Comparison of ENCODE assay signal across 25 cellular contexts in genomic region chr17:50046667-50047066, GRCh38. TPM values are rescaled to one million over a fixed set of nuclear protein-coding genes. Genes with fewer than 3 reads are reported as not detected.
A peak's percentile ranks its signal among the peaks of the same experiment; 100 is the strongest.
DNase-seq lines count a peak whose midpoint lies in the region; ATAC-seq and TF ChIP-seq lines count a peak whose summit lies in the region.
"Had no signal": no experiment of that assay in that cellular context is flagged by ENCODE, and none has a peak within 500 bp of the region (broad histone marks: within the 10 kb centered on the region; RNA-seq: fewer than 3 reads in every experiment).

No MANE protein-coding gene starts in this region.

- TF ChIP-seq CTCF in RWPE1 (conservative IDR thresholded peaks at IDR 0.05; ENCODE audit: low read depth) = no peak

- H3K36me3 Mint-ChIP-seq in stimulated activated effector memory CD8-positive, alpha-beta T cell treated with anti-CD3 and anti-CD28 coated beads, Interleukin-12 subunit alpha, Interleukin-12 subunit beta, amount 100 ng/mL, for 72 hours = no peaks in the 10 kb centered on the region
- H3K36me3 Mint-ChIP-seq: immature natural killer cell had no signal

- DNase-seq in H4 (ENCODE audit: low spot score) (peak; percentile 5), RWPE1 (ENCODE audit: low spot score) (no peak), epithelial cell of prostate (ENCODE audit: low read depth, low spot score) (no peak), HuH-7.5 (ENCODE audit: low spot score) (no peak)
- DNase-seq in stimulated activated effector memory CD8-positive, alpha-beta T cell treated with anti-CD3 and anti-CD28 coated beads, Interleukin-12 subunit alpha, Interleukin-12 subunit beta, amount 100 ng/mL, for 72 hours (ENCODE audit: low spot score in 2 of 2) = no peak
- DNase-seq in central memory CD4-positive, alpha-beta T cell = no peak
- DNase-seq: activated CD4-positive, alpha-beta T cell treated with anti-CD3 and anti-CD28 coated beads for 36 hours; activated naive CD4-positive, alpha-beta T cell treated with anti-CD3 and anti-CD28 coated beads, Interleukin-2, amount 50 U/mL, for 16 hours; body of pancreas; DMS53; HCEC 1CT; hypothalamus; immature natural killer cell; left ventricle myocardium inferior; NCI-H1092; NCI-H187; NCI-H446 treated with DMSO at 0.1 percent for 48 hours; Right ventricle myocardium superior; sigmoid colon; stimulated activated CD4-positive, alpha-beta T cell treated with anti-CD3 and anti-CD28 coated beads, Interleukin-4, amount 100 ng/mL, for 1 hour had no signal

- POLR2A ChIA-PET in RWPE1 (lab: Yijun Ruan, JAX; ENCODE audit: low non-redundant PET) = no interaction called here

- peak overlapping the region; percentile 26 for H3K27ac Mint-ChIP-seq in stimulated activated effector memory CD8-positive, alpha-beta T cell treated with anti-CD3 and anti-CD28 coated beads, Interleukin-12 subunit alpha, Interleukin-12 subunit beta, amount 100 ng/mL, for 72 hours
- H3K27ac Mint-ChIP-seq: immature natural killer cell had no signal

- no peaks in the 10 kb centered on the region for H3K9me3 Mint-ChIP-seq in stimulated activated effector memory CD8-positive, alpha-beta T cell treated with anti-CD3 and anti-CD28 coated beads, Interleukin-12 subunit alpha, Interleukin-12 subunit beta, amount 100 ng/mL, for 72 hours
- H3K9me3 Mint-ChIP-seq: activated T-helper 17 cell treated with anti-CD3 and anti-CD28 coated beads, Interleukin-2, amount 50 U/mL, for 72 hours had no signal

- H3K27ac ChIP-seq in RWPE1 = peak overlapping the region; percentile 100
- peak overlapping the region; percentile 93 for H3K27ac ChIP-seq in epithelial cell of prostate
- H3K27ac ChIP-seq: body of pancreas, left ventricle myocardium inferior, psoas muscle had no signal

- H3K4me3 Mint-ChIP-seq in stimulated activated effector memory CD8-positive, alpha-beta T cell treated with anti-CD3 and anti-CD28 coated beads, Interleukin-12 subunit alpha, Interleukin-12 subunit beta, amount 100 ng/mL, for 72 hours = no peak overlapping the region
- H3K4me3 Mint-ChIP-seq: activated CD4-positive, alpha-beta T cell treated with anti-CD3 and anti-CD28 coated beads for 36 hours; activated T-helper 17 cell treated with anti-CD3 and anti-CD28 coated beads, Interleukin-2, amount 50 U/mL, for 72 hours; immature natural killer cell had no signal

- H3K4me1 Mint-ChIP-seq in stimulated activated effector memory CD8-positive, alpha-beta T cell treated with anti-CD3 and anti-CD28 coated beads, Interleukin-12 subunit alpha, Interleukin-12 subunit beta, amount 100 ng/mL, for 72 hours = peaks cover 43% of the 10 kb centered on the region
- H3K4me1 Mint-ChIP-seq: immature natural killer cell had no signal

- ATAC-seq in stimulated activated effector memory CD8-positive, alpha-beta T cell treated with anti-CD3 and anti-CD28 coated beads, Interleukin-12 subunit alpha, Interleukin-12 subunit beta, amount 100 ng/mL, for 72 hours = no peak
- ATAC-seq in HG03045 (IDR thresholded peaks at IDR 0.05; ENCODE audit: unreplicated experiment) = no peak
- ATAC-seq: activated T-helper 17 cell treated with anti-CD3 and anti-CD28 coated beads, Interleukin-2, amount 50 U/mL, for 72 hours; body of pancreas; psoas muscle had no signal

- CTCF ChIA-PET in RWPE1 (lab: Yijun Ruan, JAX) = interaction anchor here (0.6 kb wide), 1 partner anchor 20 kb away, joined by 3 read pairs; no protein-coding TSS in a partner anchor

RNA-seq across cellular contexts. Expression of gene ITGA3, which starts 9.2 kb away (rescaled TPM):
- total RNA-seq in H4 (2014; rRNA removed; shearing (Covaris generic)) = 106 and 129 TPM in 2 replicates

RNA-seq across cellular contexts. Expression of gene PDK2, which starts 48.5 kb away (rescaled TPM):
- 37.6 and 41.2 TPM in 2 replicates for total RNA-seq in H4 (2014; rRNA removed; shearing (Covaris generic))

RNA-seq across cellular contexts. Expression of gene DLX3, which starts 51.6 kb away (rescaled TPM):
- 0.17 TPM in 1 of 2 replicates, not detected in the other for total RNA-seq in H4 (2014; rRNA removed; shearing (Covaris generic))
- total RNA-seq: activated T-helper 17 cell treated with anti-CD3 and anti-CD28 coated beads, Interleukin-2, amount 50 U/mL, for 72 hours; body of pancreas; epithelial cell of proximal tubule; left ventricle myocardium inferior; psoas muscle; Right ventricle myocardium superior; T-helper 2 cell treated with Interferon-gamma antibody and Interleukin-4, amounts not matched to agents 100 ng/mL and 5 ng/mL, for 36 hours had no signal
